ENCODE assay signal across 1 cellular context in the genomic region with DNA sequence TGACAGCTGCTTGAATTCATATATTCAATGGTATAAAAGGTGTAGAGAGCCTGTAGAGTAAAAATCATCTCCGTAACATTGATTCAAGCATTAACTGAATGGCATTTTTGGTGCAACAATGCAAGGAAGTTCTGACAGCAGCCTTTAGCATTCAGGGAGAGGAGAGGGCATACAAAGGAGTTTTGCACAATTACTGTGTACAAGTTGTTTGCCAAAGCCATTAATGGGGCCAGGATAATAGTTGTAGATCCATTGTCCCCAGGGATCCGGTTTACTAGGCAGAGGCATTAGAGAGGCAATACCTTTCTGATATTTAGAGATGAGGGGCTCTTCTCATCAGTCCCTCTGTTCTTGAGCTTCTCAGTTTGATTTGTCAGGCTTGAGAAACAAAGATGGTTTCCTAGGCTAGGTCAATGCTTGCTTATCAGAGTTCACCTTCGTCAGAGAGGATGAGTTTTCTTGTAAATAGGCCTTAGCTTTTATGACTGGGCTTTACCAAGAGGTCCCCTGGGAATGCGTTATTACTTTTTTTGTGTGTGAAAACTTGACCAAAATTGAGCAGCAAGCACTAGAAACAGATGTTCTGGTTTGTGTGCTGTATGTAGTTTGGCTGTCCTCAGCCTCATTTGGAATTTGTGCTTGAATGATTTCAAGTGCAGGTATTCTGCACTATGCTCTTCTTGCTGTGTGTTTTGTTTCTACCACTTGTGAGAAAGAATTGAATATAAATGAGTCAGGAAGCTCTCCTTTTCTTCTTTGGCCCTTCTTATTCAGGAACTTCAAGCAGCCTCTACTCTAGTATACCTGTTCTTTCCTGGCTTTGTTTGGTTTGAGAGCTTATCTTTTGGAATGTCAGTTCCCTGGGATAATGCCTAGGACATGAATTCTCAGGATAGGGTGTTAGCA.
A peak's percentile ranks its signal among the peaks of the same experiment; 100 is the strongest.
TF ChIP-seq lines count a peak whose summit lies in the region.

No MANE protein-coding gene starts in this region.

TF ChIP-seq in GM23338, 12 proteins besides CTCF, POLR2A, EP300 and RAD21 (continued from another document):
- TF ChIP-seq, protein P1, sequence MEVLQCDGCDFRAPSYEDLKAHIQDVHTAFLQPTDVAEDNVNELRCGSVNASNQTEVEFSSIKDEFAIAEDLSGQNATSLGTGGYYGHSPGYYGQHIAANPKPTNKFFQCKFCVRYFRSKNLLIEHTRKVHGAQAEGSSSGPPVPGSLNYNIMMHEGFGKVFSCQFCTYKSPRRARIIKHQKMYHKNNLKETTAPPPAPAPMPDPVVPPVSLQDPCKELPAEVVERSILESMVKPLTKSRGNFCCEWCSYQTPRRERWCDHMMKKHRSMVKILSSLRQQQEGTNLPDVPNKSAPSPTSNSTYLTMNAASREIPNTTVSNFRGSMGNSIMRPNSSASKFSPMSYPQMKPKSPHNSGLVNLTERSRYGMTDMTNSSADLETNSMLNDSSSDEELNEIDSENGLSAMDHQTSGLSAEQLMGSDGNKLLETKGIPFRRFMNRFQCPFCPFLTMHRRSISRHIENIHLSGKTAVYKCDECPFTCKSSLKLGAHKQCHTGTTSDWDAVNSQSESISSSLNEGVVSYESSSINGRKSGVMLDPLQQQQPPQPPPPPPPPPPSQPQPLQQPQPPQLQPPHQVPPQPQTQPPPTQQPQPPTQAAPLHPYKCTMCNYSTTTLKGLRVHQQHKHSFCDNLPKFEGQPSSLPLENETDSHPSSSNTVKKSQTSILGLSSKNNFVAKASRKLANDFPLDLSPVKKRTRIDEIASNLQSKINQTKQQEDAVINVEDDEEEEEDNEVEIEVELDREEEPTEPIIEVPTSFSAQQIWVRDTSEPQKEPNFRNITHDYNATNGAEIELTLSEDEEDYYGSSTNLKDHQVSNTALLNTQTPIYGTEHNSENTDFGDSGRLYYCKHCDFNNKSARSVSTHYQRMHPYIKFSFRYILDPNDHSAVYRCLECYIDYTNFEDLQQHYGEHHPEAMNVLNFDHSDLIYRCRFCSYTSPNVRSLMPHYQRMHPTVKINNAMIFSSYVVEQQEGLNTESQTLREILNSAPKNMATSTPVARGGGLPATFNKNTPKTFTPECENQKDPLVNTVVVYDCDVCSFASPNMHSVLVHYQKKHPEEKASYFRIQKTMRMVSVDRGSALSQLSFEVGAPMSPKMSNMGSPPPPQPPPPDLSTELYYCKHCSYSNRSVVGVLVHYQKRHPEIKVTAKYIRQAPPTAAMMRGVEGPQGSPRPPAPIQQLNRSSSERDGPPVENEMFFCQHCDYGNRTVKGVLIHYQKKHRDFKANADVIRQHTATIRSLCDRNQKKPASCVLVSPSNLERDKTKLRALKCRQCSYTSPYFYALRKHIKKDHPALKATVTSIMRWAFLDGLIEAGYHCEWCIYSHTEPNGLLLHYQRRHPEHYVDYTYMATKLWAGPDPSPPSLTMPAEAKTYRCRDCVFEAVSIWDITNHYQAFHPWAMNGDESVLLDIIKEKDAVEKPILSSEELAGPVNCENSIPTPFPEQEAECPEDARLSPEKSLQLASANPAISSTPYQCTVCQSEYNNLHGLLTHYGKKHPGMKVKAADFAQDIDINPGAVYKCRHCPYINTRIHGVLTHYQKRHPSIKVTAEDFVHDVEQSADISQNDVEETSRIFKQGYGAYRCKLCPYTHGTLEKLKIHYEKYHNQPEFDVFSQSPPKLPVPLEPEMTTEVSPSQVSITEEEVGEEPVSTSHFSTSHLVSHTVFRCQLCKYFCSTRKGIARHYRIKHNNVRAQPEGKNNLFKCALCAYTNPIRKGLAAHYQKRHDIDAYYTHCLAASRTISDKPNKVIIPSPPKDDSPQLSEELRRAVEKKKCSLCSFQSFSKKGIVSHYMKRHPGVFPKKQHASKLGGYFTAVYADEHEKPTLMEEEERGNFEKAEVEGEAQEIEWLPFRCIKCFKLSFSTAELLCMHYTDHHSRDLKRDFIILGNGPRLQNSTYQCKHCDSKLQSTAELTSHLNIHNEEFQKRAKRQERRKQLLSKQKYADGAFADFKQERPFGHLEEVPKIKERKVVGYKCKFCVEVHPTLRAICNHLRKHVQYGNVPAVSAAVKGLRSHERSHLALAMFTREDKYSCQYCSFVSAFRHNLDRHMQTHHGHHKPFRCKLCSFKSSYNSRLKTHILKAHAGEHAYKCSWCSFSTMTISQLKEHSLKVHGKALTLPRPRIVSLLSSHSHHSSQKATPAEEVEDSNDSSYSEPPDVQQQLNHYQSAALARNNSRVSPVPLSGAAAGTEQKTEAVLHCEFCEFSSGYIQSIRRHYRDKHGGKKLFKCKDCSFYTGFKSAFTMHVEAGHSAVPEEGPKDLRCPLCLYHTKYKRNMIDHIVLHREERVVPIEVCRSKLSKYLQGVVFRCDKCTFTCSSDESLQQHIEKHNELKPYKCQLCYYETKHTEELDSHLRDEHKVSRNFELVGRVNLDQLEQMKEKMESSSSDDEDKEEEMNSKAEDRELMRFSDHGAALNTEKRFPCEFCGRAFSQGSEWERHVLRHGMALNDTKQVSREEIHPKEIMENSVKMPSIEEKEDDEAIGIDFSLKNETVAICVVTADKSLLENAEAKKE (CRISPR knock-in tag; IDR thresholded peaks at IDR 0.05), result no peak
- TF ChIP-seq ZNF331 (CRISPR knock-in tag; IDR thresholded peaks at IDR 0.05; ENCODE audit: low read depth) (no peak), CREB1 (CRISPR knock-in tag; IDR thresholded peaks at IDR 0.05; ENCODE audit: low read depth) (no peak), NANOG (IDR thresholded peaks at IDR 0.05; ENCODE audit: borderline replicate concordance) (peak; percentile 63; the same call in 1 of the 2 replicates), REST (IDR thresholded peaks at IDR 0.05; ENCODE audit: unreplicated experiment) (no peak)
- TF ChIP-seq, protein P2, sequence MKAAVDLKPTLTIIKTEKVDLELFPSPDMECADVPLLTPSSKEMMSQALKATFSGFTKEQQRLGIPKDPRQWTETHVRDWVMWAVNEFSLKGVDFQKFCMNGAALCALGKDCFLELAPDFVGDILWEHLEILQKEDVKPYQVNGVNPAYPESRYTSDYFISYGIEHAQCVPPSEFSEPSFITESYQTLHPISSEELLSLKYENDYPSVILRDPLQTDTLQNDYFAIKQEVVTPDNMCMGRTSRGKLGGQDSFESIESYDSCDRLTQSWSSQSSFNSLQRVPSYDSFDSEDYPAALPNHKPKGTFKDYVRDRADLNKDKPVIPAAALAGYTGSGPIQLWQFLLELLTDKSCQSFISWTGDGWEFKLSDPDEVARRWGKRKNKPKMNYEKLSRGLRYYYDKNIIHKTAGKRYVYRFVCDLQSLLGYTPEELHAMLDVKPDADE (IDR thresholded peaks at IDR 0.05), result no peak
TF ChIP-seq in GM23338: peak in this region for 1.
